Comparison of ENCODE assay signal across 15 cellular contexts in genomic region chr18:8681196-8681595, GRCh38.
"Had no signal": no experiment of that assay in that cellular context is flagged by ENCODE, and none has a peak within 500 bp of the region (broad histone marks: within the 10 kb centered on the region; RNA-seq: fewer than 3 reads in every experiment).

No MANE protein-coding gene starts in this region.

- H3K36me3 ChIP-seq: ascending aorta, gastroesophageal sphincter, left lung, sigmoid colon, upper lobe of left lung had no signal

- H3K27me3 ChIP-seq: ascending aorta, gastroesophageal sphincter, left lung, sigmoid colon, upper lobe of left lung had no signal

- H3K9me3 ChIP-seq: ascending aorta, gastroesophageal sphincter, left lung, psoas muscle, sigmoid colon, upper lobe of left lung had no signal

- H3K4me1 ChIP-seq: ascending aorta, gastroesophageal sphincter, left lung, psoas muscle, sigmoid colon, upper lobe of left lung had no signal

- H3K27ac ChIP-seq: ascending aorta, gastroesophageal sphincter, left lung, psoas muscle, sigmoid colon, upper lobe of left lung had no signal

- DNase-seq: activated CD4-positive, alpha-beta memory T cell treated with anti-CD3 and anti-CD28 coated beads for 36 hours; activated CD4-positive, CD25-positive, alpha-beta regulatory T cell treated with anti-CD3 and anti-CD28 coated beads, Interleukin-2, amount 50 U/mL, for 72 hours; activated naive CD4-positive, alpha-beta T cell; left lung; natural killer cell; nucleus accumbens; psoas muscle; sigmoid colon; stimulated activated CD4-positive, alpha-beta T cell treated with anti-CD3 and anti-CD28 coated beads, Interleukin-2, amount 100 ng/mL, for 24 hours; stimulated activated naive B cell treated with anti-CD40 and anti-IgM and Interleukin-4, amounts not matched to agents 10 μg/mL and 1 μg/mL and 100 μg/mL, for 72 hours; substantia nigra; T-helper 9 cell; upper lobe of left lung had no signal

- H3K4me3 ChIP-seq: ascending aorta, gastroesophageal sphincter, left lung, psoas muscle, sigmoid colon, upper lobe of left lung had no signal

- ATAC-seq: gastroesophageal sphincter; left lung; psoas muscle; stimulated activated naive B cell treated with anti-CD40 and anti-IgM and Interleukin-4, amounts not matched to agents 10 μg/mL and 1 μg/mL and 100 μg/mL, for 72 hours had no signal
